ENCODE assay signal across 1 cellular context in the genomic region with DNA sequence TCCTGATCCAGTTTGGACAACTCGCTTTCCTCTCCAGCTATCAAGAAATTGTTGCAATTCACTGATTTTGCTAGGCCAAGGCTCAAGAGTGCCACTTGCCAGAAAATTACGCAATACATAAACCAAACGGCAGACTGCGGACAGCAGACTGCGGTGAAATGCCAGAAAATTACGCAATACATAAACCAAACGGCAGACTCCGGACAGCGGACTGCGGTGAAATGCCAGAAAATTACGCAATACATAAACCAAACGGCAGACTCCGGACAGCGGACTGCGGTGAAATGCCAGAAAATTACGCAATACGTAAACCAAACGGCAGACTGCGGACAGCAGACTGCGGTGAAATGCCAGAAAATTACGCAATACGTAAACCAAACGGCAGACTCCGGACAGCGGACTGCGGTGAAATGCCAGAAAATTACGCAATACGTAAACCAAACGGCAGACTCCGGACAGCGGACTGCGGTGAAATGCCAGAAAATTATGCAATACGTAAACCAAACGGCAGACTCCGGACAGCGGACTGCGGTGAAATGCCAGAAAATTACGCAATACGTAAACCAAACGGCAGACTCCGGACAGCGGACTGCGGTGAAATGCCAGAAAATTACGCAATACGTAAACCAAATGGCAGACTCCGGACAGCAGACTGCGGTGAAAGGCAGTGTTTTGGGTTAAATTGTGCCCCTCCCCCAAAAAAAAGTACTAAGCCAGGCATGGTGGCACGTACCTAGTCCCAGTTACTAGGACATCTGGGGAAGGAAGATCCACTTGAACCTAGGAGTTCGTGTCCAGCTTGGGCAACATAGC.
TF ChIP-seq lines count a peak whose summit lies in the region.
"Not testable (repeated sequence)": the region's sequence is repeated elsewhere in the genome, so short reads cannot be mapped to it uniquely, and the experiment has no call there.

No MANE protein-coding gene starts in this region.

TF ChIP-seq in HepG2, 621 proteins besides CTCF, POLR2A, EP300 and RAD21 (continued from another document):
- TF ChIP-seq, protein P1, sequence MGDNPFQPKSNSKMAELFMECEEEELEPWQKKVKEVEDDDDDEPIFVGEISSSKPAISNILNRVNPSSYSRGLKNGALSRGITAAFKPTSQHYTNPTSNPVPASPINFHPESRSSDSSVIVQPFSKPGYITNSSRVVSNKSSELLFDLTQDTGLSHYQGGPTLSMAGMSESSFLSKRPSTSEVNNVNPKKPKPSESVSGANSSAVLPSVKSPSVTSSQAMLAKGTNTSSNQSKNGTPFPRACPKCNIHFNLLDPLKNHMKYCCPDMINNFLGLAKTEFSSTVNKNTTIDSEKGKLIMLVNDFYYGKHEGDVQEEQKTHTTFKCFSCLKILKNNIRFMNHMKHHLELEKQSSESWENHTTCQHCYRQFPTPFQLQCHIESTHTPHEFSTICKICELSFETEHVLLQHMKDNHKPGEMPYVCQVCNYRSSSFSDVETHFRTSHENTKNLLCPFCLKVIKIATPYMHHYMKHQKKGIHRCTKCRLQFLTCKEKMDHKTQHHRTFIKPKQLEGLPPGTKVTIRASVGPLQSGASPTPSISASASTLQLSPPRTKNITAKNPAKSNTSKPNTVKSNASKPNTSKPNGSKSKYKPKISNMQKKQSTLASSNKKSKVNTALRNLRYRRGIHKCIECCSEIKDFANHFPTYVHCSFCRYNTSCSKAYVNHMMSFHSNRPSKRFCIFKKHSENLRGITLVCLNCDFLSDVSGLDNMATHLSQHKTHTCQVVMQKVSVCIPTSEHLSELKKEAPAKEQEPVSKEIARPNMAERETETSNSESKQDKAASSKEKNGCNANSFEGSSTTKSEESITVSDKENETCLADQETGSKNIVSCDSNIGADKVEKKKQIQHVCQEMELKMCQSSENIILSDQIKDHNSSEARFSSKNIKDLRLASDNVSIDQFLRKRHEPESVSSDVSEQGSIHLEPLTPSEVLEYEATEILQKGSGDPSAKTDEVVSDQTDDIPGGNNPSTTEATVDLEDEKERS (CRISPR knock-in tag; IDR thresholded peaks at IDR 0.05): 0 out of 2 replicates have a peak, but pooled peaks have one; percentile 41
- not testable (repeated sequence) for TF ChIP-seq NONO (IDR thresholded peaks at IDR 0.05); SOX6 (IDR thresholded peaks at IDR 0.05); CREM (CRISPR knock-in tag; IDR thresholded peaks at IDR 0.05)
- peak; percentile 62; the same call in 1 of the 2 replicates for TF ChIP-seq NONO (CRISPR knock-in tag; conservative IDR thresholded peaks at IDR 0.05)
- TF ChIP-seq ZNF501 (CRISPR knock-in tag; IDR thresholded peaks at IDR 0.05): 0 out of 2 replicates have a peak, but pooled peaks have one; percentile 13
- TF ChIP-seq FOXJ3 (CRISPR knock-in tag; IDR thresholded peaks at IDR 0.05; ENCODE audit: borderline replicate concordance): peak; percentile 71; the same call in 1 of the 2 replicates
- TF ChIP-seq ZNF317 (CRISPR knock-in tag; IDR thresholded peaks at IDR 0.05): peak; percentile 60; the same call in 1 of the 2 replicates
- TF ChIP-seq, protein P2, sequence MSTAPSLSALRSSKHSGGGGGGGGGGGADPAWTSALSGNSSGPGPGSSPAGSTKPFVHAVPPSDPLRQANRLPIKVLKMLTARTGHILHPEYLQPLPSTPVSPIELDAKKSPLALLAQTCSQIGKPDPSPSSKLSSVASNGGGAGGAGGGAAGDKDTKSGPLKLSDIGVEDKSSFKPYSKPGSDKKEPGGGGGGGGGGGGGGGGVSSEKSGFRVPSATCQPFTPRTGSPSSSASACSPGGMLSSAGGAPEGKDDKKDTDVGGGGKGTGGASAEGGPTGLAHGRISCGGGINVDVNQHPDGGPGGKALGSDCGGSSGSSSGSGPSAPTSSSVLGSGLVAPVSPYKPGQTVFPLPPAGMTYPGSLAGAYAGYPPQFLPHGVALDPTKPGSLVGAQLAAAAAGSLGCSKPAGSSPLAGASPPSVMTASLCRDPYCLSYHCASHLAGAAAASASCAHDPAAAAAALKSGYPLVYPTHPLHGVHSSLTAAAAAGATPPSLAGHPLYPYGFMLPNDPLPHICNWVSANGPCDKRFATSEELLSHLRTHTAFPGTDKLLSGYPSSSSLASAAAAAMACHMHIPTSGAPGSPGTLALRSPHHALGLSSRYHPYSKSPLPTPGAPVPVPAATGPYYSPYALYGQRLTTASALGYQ (CRISPR knock-in tag; IDR thresholded peaks at IDR 0.05): 0 out of 2 replicates have a peak, but pooled peaks have one; percentile 16
- TF ChIP-seq CEBPG (CRISPR knock-in tag; IDR thresholded peaks at IDR 0.05): peak; percentile 91
- TF ChIP-seq KDM2A (CRISPR knock-in tag; IDR thresholded peaks at IDR 0.05; ENCODE audit: borderline replicate concordance, low read depth): peak; percentile 31; the same call in 1 of the 2 replicates
- TF ChIP-seq SOX6 (CRISPR knock-in tag; IDR thresholded peaks at IDR 0.05): peak; percentile 42; the same call in 1 of the 2 replicates
- 0 out of 2 replicates have a peak, but pooled peaks have one; percentile 65 for TF ChIP-seq ZMYM2 (CRISPR knock-in tag; IDR thresholded peaks at IDR 0.05)
- TF ChIP-seq FOXA3 (CRISPR knock-in tag; IDR thresholded peaks at IDR 0.05): 0 out of 2 replicates have a peak, but pooled peaks have one; percentile 8
- TF ChIP-seq CREM (IDR thresholded peaks at IDR 0.05): 0 out of 2 replicates have a peak, but pooled peaks have one; percentile 26
- TF ChIP-seq NCOR1 (IDR thresholded peaks at IDR 0.05; ENCODE audit: borderline replicate concordance, low read length): peak; percentile 83; the same call in 1 of the 2 replicates
- TF ChIP-seq RCOR2 (CRISPR knock-in tag; IDR thresholded peaks at IDR 0.05): peak; percentile 74; the same call in 1 of the 2 replicates
TF ChIP-seq in HepG2: peak in this region for 44; not testable (repeated sequence) for 577.
